In the genomic region with DNA sequence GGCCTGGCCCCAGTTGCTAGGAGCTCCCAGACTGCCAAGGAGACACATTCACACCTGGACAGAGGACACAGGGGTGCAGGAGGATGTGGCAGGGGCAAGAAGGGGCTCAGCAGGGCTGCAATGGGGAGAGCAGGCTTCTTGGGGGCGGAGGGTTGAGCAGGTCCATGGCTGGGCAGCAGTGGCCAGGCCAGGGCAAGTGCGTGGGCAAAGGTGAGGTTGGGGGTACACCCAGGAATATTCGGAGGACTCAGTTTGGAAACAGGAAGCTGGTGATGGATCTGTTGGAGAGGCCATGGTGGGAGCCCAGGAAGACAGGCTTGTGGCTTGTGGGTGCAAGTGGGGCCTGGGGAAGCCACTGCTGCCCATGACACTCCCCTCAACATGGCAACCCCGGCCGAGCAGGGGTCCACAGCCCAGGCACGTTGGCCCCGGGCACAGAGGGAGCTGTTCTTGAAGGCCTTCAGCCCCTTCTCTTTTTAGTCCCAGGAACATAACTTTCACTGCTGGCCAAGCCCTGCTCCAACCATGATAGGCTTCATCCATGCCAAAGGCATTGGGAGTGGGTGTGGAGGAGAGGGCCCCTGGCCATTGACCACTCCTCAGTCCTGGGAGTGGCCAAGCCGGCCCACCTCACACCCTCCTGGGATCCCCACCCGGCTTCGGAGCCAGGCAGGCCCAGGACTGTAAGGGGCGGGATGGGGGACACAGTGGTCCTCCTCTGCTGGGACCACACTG, we compare ENCODE assay signal across 1 cellular context.
TF ChIP-seq lines count a peak whose summit lies in the region.

No MANE protein-coding gene starts in this region.

TF ChIP-seq in SK-N-SH treated with all-trans-retinoic acid at 6 μM for 48 hours, 23 proteins besides CTCF, POLR2A, EP300 and RAD21 (continued from another document):
- no peak for TF ChIP-seq ARNTL (CRISPR knock-in tag; IDR thresholded peaks at IDR 0.05; ENCODE audit: borderline replicate concordance, low read depth)
- TF ChIP-seq, protein P1, sequence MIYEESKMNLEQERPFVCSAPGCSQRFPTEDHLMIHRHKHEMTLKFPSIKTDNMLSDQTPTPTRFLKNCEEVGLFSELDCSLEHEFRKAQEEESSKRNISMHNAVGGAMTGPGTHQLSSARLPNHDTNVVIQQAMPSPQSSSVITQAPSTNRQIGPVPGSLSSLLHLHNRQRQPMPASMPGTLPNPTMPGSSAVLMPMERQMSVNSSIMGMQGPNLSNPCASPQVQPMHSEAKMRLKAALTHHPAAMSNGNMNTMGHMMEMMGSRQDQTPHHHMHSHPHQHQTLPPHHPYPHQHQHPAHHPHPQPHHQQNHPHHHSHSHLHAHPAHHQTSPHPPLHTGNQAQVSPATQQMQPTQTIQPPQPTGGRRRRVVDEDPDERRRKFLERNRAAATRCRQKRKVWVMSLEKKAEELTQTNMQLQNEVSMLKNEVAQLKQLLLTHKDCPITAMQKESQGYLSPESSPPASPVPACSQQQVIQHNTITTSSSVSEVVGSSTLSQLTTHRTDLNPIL (CRISPR knock-in tag; IDR thresholded peaks at IDR 0.05; ENCODE audit: low read depth) = no peak
- no peak for TF ChIP-seq ZNF70 (CRISPR knock-in tag; IDR thresholded peaks at IDR 0.05)
- no peak for TF ChIP-seq BACH2 (CRISPR knock-in tag; IDR thresholded peaks at IDR 0.05; ENCODE audit: borderline replicate concordance)
- TF ChIP-seq ZFP30 (CRISPR knock-in tag; IDR thresholded peaks at IDR 0.05) = no peak
- TF ChIP-seq RARB (CRISPR knock-in tag; IDR thresholded peaks at IDR 0.05) = no peak
- TF ChIP-seq GLIS3 (CRISPR knock-in tag; IDR thresholded peaks at IDR 0.05) = no peak
- TF ChIP-seq, protein P2, sequence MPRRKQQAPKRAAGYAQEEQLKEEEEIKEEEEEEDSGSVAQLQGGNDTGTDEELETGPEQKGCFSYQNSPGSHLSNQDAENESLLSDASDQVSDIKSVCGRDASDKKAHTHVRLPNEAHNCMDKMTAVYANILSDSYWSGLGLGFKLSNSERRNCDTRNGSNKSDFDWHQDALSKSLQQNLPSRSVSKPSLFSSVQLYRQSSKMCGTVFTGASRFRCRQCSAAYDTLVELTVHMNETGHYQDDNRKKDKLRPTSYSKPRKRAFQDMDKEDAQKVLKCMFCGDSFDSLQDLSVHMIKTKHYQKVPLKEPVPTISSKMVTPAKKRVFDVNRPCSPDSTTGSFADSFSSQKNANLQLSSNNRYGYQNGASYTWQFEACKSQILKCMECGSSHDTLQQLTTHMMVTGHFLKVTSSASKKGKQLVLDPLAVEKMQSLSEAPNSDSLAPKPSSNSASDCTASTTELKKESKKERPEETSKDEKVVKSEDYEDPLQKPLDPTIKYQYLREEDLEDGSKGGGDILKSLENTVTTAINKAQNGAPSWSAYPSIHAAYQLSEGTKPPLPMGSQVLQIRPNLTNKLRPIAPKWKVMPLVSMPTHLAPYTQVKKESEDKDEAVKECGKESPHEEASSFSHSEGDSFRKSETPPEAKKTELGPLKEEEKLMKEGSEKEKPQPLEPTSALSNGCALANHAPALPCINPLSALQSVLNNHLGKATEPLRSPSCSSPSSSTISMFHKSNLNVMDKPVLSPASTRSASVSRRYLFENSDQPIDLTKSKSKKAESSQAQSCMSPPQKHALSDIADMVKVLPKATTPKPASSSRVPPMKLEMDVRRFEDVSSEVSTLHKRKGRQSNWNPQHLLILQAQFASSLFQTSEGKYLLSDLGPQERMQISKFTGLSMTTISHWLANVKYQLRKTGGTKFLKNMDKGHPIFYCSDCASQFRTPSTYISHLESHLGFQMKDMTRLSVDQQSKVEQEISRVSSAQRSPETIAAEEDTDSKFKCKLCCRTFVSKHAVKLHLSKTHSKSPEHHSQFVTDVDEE (CRISPR knock-in tag; IDR thresholded peaks at IDR 0.05) = no peak
- TF ChIP-seq ESRRG (CRISPR knock-in tag; IDR thresholded peaks at IDR 0.05) = no peak
- TF ChIP-seq ZNF8 (CRISPR knock-in tag; IDR thresholded peaks at IDR 0.05) = no peak
- no peak for TF ChIP-seq SNAI2 (CRISPR knock-in tag; IDR thresholded peaks at IDR 0.05)
- TF ChIP-seq, protein P3, sequence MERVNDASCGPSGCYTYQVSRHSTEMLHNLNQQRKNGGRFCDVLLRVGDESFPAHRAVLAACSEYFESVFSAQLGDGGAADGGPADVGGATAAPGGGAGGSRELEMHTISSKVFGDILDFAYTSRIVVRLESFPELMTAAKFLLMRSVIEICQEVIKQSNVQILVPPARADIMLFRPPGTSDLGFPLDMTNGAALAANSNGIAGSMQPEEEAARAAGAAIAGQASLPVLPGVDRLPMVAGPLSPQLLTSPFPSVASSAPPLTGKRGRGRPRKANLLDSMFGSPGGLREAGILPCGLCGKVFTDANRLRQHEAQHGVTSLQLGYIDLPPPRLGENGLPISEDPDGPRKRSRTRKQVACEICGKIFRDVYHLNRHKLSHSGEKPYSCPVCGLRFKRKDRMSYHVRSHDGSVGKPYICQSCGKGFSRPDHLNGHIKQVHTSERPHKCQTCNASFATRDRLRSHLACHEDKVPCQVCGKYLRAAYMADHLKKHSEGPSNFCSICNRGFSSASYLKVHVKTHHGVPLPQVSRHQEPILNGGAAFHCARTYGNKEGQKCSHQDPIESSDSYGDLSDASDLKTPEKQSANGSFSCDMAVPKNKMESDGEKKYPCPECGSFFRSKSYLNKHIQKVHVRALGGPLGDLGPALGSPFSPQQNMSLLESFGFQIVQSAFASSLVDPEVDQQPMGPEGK (CRISPR knock-in tag; IDR thresholded peaks at IDR 0.05; ENCODE audit: borderline replicate concordance) = no peak
